In genomic region chr18:29123706-29124530, GRCh38 we compare ENCODE assay signal across 1 cellular context.
TF ChIP-seq lines count a peak whose summit lies in the region.

No MANE protein-coding gene starts in this region.

TF ChIP-seq in GM23338, 12 proteins besides CTCF, POLR2A, EP300 and RAD21 (continued from another document):
- TF ChIP-seq ZNF462 (CRISPR knock-in tag; IDR thresholded peaks at IDR 0.05) (no peak), JUNB (IDR thresholded peaks at IDR 0.05; ENCODE audit: unreplicated experiment) (no peak), REST (IDR thresholded peaks at IDR 0.05; ENCODE audit: unreplicated experiment) (no peak), CREB1 (CRISPR knock-in tag; IDR thresholded peaks at IDR 0.05; ENCODE audit: low read depth) (no peak), ZNF114 (CRISPR knock-in tag; IDR thresholded peaks at IDR 0.05) (no peak), POLR2AphosphoS5 (IDR thresholded peaks at IDR 0.05; ENCODE audit: low read depth) (no peak), NANOG (IDR thresholded peaks at IDR 0.05; ENCODE audit: borderline replicate concordance) (no peak), ZNF331 (CRISPR knock-in tag; IDR thresholded peaks at IDR 0.05; ENCODE audit: low read depth) (no peak), STAT1 (IDR thresholded peaks at IDR 0.05; ENCODE audit: unreplicated experiment) (no peak), ETS1 (IDR thresholded peaks at IDR 0.05) (no peak)
TF ChIP-seq in GM23338: peak in this region for 0.
